8 cellular contexts compared by ENCODE assay signal in genomic region chr13:25017808-25018728, GRCh38.
A peak's percentile ranks its signal among the peaks of the same experiment; 100 is the strongest.
DNase-seq lines count a peak whose midpoint lies in the region; ATAC-seq, FAIRE-seq and TF ChIP-seq lines count a peak whose summit lies in the region.
"Not testable (repeated sequence)": the region's sequence is repeated elsewhere in the genome, so short reads cannot be mapped to it uniquely, and the experiment has no call there.

No MANE protein-coding gene starts in this region.

- H3K4me2 ChIP-seq in A549: peak overlapping the region; percentile 70

- peak overlapping the region; percentile 52 for H3K4me3 ChIP-seq in A549

- H3K4me3 Mint-ChIP-seq in T-helper 17 cell (peak overlapping the region; percentile 73), mesothelial cell of epicardium (peak overlapping the region; percentile 63)
- peak overlapping the region; percentile 70 for H3K4me3 Mint-ChIP-seq in activated naive CD8-positive, alpha-beta T cell treated with anti-CD3 and anti-CD28 coated beads, Interleukin-2, amount 50 U/mL, for 24 hours

- not testable (repeated sequence) for TF ChIP-seq CTCF in A549 (IDR thresholded peaks at IDR 0.05); foreskin keratinocyte (conservative IDR thresholded peaks at IDR 0.05); mesothelial cell of epicardium (IDR thresholded peaks at IDR 0.05; ENCODE audit: unreplicated experiment)

- CTCF ChIA-PET in A549 (lab: Yijun Ruan, JAX): interaction anchor here (1.1 to 1.9 kb wide), 3 partner anchors 13 to 80 kb away, joined by 3 to 6 read pairs (median 3); no protein-coding TSS in a partner anchor

- POLR2A ChIA-PET in A549 (lab: Yijun Ruan, JAX): not testable (repeated sequence)

- H3K27ac Mint-ChIP-seq in T-helper 17 cell; activated naive CD8-positive, alpha-beta T cell treated with anti-CD3 and anti-CD28 coated beads, Interleukin-2, amount 50 U/mL, for 24 hours; mesothelial cell of epicardium: not testable (repeated sequence)

- H3K9me3 ChIP-seq in A549; T-helper 17 cell (ENCODE audit: control insufficient read depth, low read length, poor library complexity, severe bottlenecking): not testable (repeated sequence)

- not testable (repeated sequence) for H3K36me3 Mint-ChIP-seq in T-helper 17 cell (ENCODE audit: low read depth); activated naive CD8-positive, alpha-beta T cell treated with anti-CD3 and anti-CD28 coated beads, Interleukin-2, amount 50 U/mL, for 24 hours (ENCODE audit: low read depth); mesothelial cell of epicardium

- H3K4me1 ChIP-seq in A549, foreskin keratinocyte: not testable (repeated sequence)

- WGBS in A549 (ENCODE audit: missing lambda C conversion rate): 74% methylated on average over 9 of the region's 79 CpGs

- H3K9me3 Mint-ChIP-seq in activated naive CD8-positive, alpha-beta T cell treated with anti-CD3 and anti-CD28 coated beads, Interleukin-2, amount 50 U/mL, for 24 hours; mesothelial cell of epicardium: not testable (repeated sequence)

- not testable (repeated sequence) for TF ChIP-seq RAD21 in A549 (conservative IDR thresholded peaks at IDR 0.05 in 1 of 2, IDR thresholded peaks at IDR 0.05 in 1 of 2)

- peak; percentile 8; the same call in 1 of the 2 replicates for TF ChIP-seq POLR2A in A549 (IDR thresholded peaks at IDR 0.05; ENCODE audit: low read length)

- H3K27me3 ChIP-seq in foreskin keratinocyte: peaks cover 54% of the 10 kb centered on the region

- ATAC-seq in A549 (peak; percentile 89 to 91), GM19035 (IDR thresholded peaks at IDR 0.05; ENCODE audit: unreplicated experiment) (peak; percentile 58), foreskin keratinocyte (peak; percentile 90)
- ATAC-seq in T-helper 17 cell: not testable (repeated sequence)
- peak; percentile 68 for ATAC-seq in activated naive CD8-positive, alpha-beta T cell treated with anti-CD3 and anti-CD28 coated beads, Interleukin-2, amount 50 U/mL, for 24 hours

- peaks cover 63% of the 10 kb centered on the region for H3K27me3 Mint-ChIP-seq in T-helper 17 cell
- H3K27me3 Mint-ChIP-seq in activated naive CD8-positive, alpha-beta T cell treated with anti-CD3 and anti-CD28 coated beads, Interleukin-2, amount 50 U/mL, for 24 hours: peaks cover 30% of the 10 kb centered on the region
- H3K27me3 Mint-ChIP-seq in mesothelial cell of epicardium (ENCODE audit: low read depth): peaks cover 73% of the 10 kb centered on the region

- H3K27ac ChIP-seq in A549: peak overlapping the region; percentile 74 to 88
- H3K27ac ChIP-seq in foreskin keratinocyte: not testable (repeated sequence)

- H3K4me1 Mint-ChIP-seq in T-helper 17 cell; activated naive CD8-positive, alpha-beta T cell treated with anti-CD3 and anti-CD28 coated beads, Interleukin-2, amount 50 U/mL, for 24 hours; mesothelial cell of epicardium: not testable (repeated sequence)

- not testable (repeated sequence) for TF ChIP-seq EP300 in A549 (IDR thresholded peaks at IDR 0.05)

- FAIRE-seq in A549 (lab: Jason Lieb, UNC): not testable (repeated sequence)

- DNase-seq in A549 (ENCODE audit: low read depth in 1 of 2, low spot score in 1 of 2): peak in 1 of 2 experiments; percentile 64
- DNase-seq in NCI-H2081 treated with DMSO at 0.1 percent for 48 hours (lab: John Stamatoyannopoulos, UW): peak; percentile 17
- not testable (repeated sequence) for DNase-seq in T-helper 17 cell
- peak; percentile 33 for DNase-seq in activated naive CD8-positive, alpha-beta T cell treated with anti-CD3 and anti-CD28 coated beads, Interleukin-2, amount 50 U/mL, for 24 hours
- DNase-seq in foreskin keratinocyte: peak in 1 of 2 donors; percentile 26
- peak in 1 of 2 experiments; percentile 56 for DNase-seq in mesothelial cell of epicardium (ENCODE audit: low spot score in 2 of 2, unreplicated experiment in 2 of 2)
- peak; percentile 15 to 24 for DNase-seq in stimulated activated CD4-positive, alpha-beta T cell treated with anti-CD3 and anti-CD28 coated beads, Interleukin-15, amount 100 ng/mL, for 48 hours (ENCODE audit: low read depth in 2 of 2)

TF ChIP-seq in A549, 52 proteins besides CTCF, POLR2A, EP300 and RAD21:
- peak; percentile 32; the same call in 1 of the 2 replicates for TF ChIP-seq E2F6 (IDR thresholded peaks at IDR 0.05; ENCODE audit: borderline replicate concordance, low read depth)
- peak; percentile 48 for TF ChIP-seq MAX (IDR thresholded peaks at IDR 0.05)
